Comparison of ENCODE assay signal across 14 cellular contexts in the genomic region with DNA sequence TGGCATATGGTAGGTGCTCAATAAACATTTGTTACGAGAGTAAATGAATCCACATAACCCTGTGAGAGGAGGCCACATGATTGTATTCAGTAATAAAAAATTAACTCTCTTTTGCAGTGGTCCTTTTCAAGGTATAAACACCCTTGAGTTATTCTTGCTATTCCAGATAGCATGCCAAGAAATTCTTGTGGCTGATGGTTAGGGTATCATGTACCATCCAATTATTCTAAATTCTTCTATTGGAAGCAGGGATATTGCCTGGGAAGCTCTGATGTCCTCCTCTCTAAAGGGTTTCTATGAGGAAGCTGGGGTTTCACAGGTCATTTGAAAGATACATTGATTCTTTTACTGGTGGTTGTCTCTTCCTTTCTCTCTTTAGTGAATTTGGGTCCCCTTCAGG. TPM values are rescaled to one million over a fixed set of nuclear protein-coding genes. Genes with fewer than 3 reads are reported as not detected.
DNase-seq lines count a peak whose midpoint lies in the region; ATAC-seq and TF ChIP-seq lines count a peak whose summit lies in the region.
"Had no signal": no experiment of that assay in that cellular context is flagged by ENCODE, and none has a peak within 500 bp of the region (broad histone marks: within the 10 kb centered on the region; RNA-seq: fewer than 3 reads in every experiment).

No MANE protein-coding gene starts in this region.

- no peak overlapping the region for H3K9ac ChIP-seq in SK-N-SH

- WGBS in SK-N-SH (ENCODE audit: low lambda C conversion rate) = 87% methylated on average over 1 of the region's 1 CpG

- H3K27me3 ChIP-seq in SK-N-SH (ENCODE audit: insufficient read depth) (no peaks in the 10 kb centered on the region), vagina (no peaks in the 10 kb centered on the region)
- H3K27me3 ChIP-seq: BE2C had no signal

- intact Hi-C loops in vagina (cut with DNase I) = no loop called here

- H4K20me1 ChIP-seq in SK-N-SH (ENCODE audit: insufficient read depth) = no peaks in the 10 kb centered on the region

- TF ChIP-seq CTCF in SK-N-SH (IDR thresholded peaks at IDR 0.05) = no peak
- no peak for TF ChIP-seq CTCF in astrocyte of the cerebellum (IDR thresholded peaks at IDR 0.05; ENCODE audit: low read depth, low read length, missing control alignments)
- TF ChIP-seq CTCF in mesothelial cell of epicardium (IDR thresholded peaks at IDR 0.05; ENCODE audit: unreplicated experiment) = no peak
- TF ChIP-seq CTCF in type B pancreatic cell (conservative IDR thresholded peaks at IDR 0.05) = no peak
- TF ChIP-seq CTCF in vagina (IDR thresholded peaks at IDR 0.05) = no peak

- H3K4me1 ChIP-seq in SK-N-SH (ENCODE audit: control insufficient read depth in 1 of 2, insufficient read depth in 2 of 2, low read depth in 1 of 2, low read length in 1 of 2) (peaks cover 5 to 9% of the 10 kb centered on the region in 2 experiments; a peak in 3 of 4 replicates), vagina (no peaks in the 10 kb centered on the region)
- H3K4me1 ChIP-seq: A549 had no signal

- peak overlapping the region; percentile 32 for H3K27ac Mint-ChIP-seq in mesothelial cell of epicardium
- H3K27ac Mint-ChIP-seq in type B pancreatic cell = peak overlapping the region; percentile 5
- H3K27ac Mint-ChIP-seq: CD4-positive, alpha-beta memory T cell; GM23338 had no signal

- ATAC-seq in GM19324 (IDR thresholded peaks at IDR 0.05; ENCODE audit: low FRiP score, unreplicated experiment) = no peak
- ATAC-seq: A549, GM12878, GM23338 had no signal

- H3F3A ChIP-seq in SK-N-SH (replicated peaks; ENCODE audit: insufficient read depth) = peaks cover 8% of the 10 kb centered on the region

- no peaks in the 10 kb centered on the region for H3K79me2 ChIP-seq in SK-N-SH (ENCODE audit: insufficient read depth)

- H3K9me3 ChIP-seq in SK-N-SH (no peaks in the 10 kb centered on the region), vagina (no peaks in the 10 kb centered on the region)
- H3K9me3 ChIP-seq: A549, BE2C had no signal

- H3K4me2 ChIP-seq in SK-N-SH = no peak overlapping the region
- H3K4me2 ChIP-seq: A549, GM23338 had no signal

- H3K9me3 Mint-ChIP-seq in mesothelial cell of epicardium = no peaks in the 10 kb centered on the region
- H3K9me3 Mint-ChIP-seq in type B pancreatic cell = no peaks in the 10 kb centered on the region
- H3K9me3 Mint-ChIP-seq: GM23338 had no signal

- H3K36me3 Mint-ChIP-seq in mesothelial cell of epicardium (no peaks in the 10 kb centered on the region), type B pancreatic cell (no peaks in the 10 kb centered on the region)
- H3K36me3 Mint-ChIP-seq: CD4-positive, alpha-beta memory T cell had no signal

- H3K9me2 ChIP-seq in SK-N-SH = no peaks in the 10 kb centered on the region

- CTCF ChIA-PET in SK-N-SH (lab: Yijun Ruan, JAX) = interaction anchor here (1.3 to 2.7 kb wide), 2 partner anchors 8 to 10 kb away, joined by 6 to 9 read pairs; partner anchors contain the start of gene AKAP6

- no peak for TF ChIP-seq POLR2A in vagina (IDR thresholded peaks at IDR 0.05)

- DNase-seq in SK-N-SH (no peak), astrocyte of the cerebellum (ENCODE audit: low read depth) (peak; percentile 12), mesothelial cell of epicardium (ENCODE audit: low spot score in 2 of 2, unreplicated experiment in 2 of 2) (no peak), type B pancreatic cell (ENCODE audit: extremely low spot score, unreplicated experiment) (no peak), vagina (ENCODE audit: extremely low spot score in 2 of 2) (no peak)
- DNase-seq: BE2C; CD4-positive, alpha-beta memory T cell; DMS79; H7 had no signal

- H3K27me3 Mint-ChIP-seq in mesothelial cell of epicardium (ENCODE audit: low read depth) (no peaks in the 10 kb centered on the region), type B pancreatic cell (no peaks in the 10 kb centered on the region)
- H3K27me3 Mint-ChIP-seq: CD4-positive, alpha-beta memory T cell had no signal

- TF ChIP-seq RAD21 in SK-N-SH (IDR thresholded peaks at IDR 0.05; ENCODE audit: low read length) = no peak

- POLR2A ChIA-PET in SK-N-SH (lab: Yijun Ruan, JAX) = no interaction called here

- no peak overlapping the region for H2AFZ ChIP-seq in SK-N-SH (ENCODE audit: low read depth)
- H2AFZ ChIP-seq: GM23338 had no signal

- no peak for TF ChIP-seq EP300 in SK-N-SH (IDR thresholded peaks at IDR 0.05; ENCODE audit: borderline replicate concordance in 1 of 2, low read depth in 1 of 2, low read length in 1 of 2)

- peaks cover 17% of the 10 kb centered on the region for H3K4me1 Mint-ChIP-seq in mesothelial cell of epicardium
- peaks cover 11% of the 10 kb centered on the region for H3K4me1 Mint-ChIP-seq in type B pancreatic cell (ENCODE audit: unreplicated experiment)
- H3K4me1 Mint-ChIP-seq: CD4-positive, alpha-beta memory T cell had no signal

- H3K4me3 ChIP-seq in SK-N-SH (ENCODE audit: low read depth in 2 of 2, low read length in 1 of 2) = no peak overlapping the region
- no peak overlapping the region for H3K4me3 ChIP-seq in astrocyte of the cerebellum (ENCODE audit: low read depth, low read length)
- H3K4me3 ChIP-seq in vagina = no peak overlapping the region
- H3K4me3 ChIP-seq: A549, GM12878, GM23338 had no signal

- H3K27ac ChIP-seq in SK-N-SH (ENCODE audit: low read depth in 2 of 2, low read length in 1 of 2) = peak overlapping the region in 1 of 2 experiments; percentile 34; a peak in 1 of 4 replicates
- H3K27ac ChIP-seq in vagina = no peak overlapping the region
- H3K27ac ChIP-seq: A549, C4-2B had no signal

- H3K36me3 ChIP-seq in SK-N-SH (replicated peaks in 1 of 2; ENCODE audit: control insufficient read depth in 1 of 2, insufficient read depth in 2 of 2, low read length in 1 of 2) (peaks cover 0 to 2% of the 10 kb centered on the region in 2 experiments), vagina (no peaks in the 10 kb centered on the region)
- H3K36me3 ChIP-seq: BE2C had no signal

- no peak overlapping the region for H3K4me3 Mint-ChIP-seq in mesothelial cell of epicardium
- no peak overlapping the region for H3K4me3 Mint-ChIP-seq in type B pancreatic cell
- H3K4me3 Mint-ChIP-seq: CD4-positive, alpha-beta memory T cell; GM23338 had no signal

- in situ Hi-C loops in astrocyte of the cerebellum (cut with HindIII; ENCODE audit: low sequenced_read_pairs) = no loop called here

TF ChIP-seq in SK-N-SH, 30 proteins besides CTCF, POLR2A, EP300 and RAD21:
- TF ChIP-seq NFIC (IDR thresholded peaks at IDR 0.05; ENCODE audit: borderline replicate concordance) (peak; percentile 9; the same call in 1 of the 2 replicates), SIN3A (IDR thresholded peaks at IDR 0.05; ENCODE audit: borderline replicate concordance, low read depth, low read length) (no peak)

RNA-seq across cellular contexts. Expression of gene AKAP6, which starts 10.1 kb away (rescaled TPM):
- 1.7 and 4.1 TPM in 2 replicates for polyA plus RNA-seq in SK-N-SH (2012; rRNA removed)
- polyA plus RNA-seq in SK-N-SH (2012; cell fraction: cytosol; rRNA removed) = 3.3 TPM in 2 replicates
- 4.3 and 5.7 TPM in 2 replicates for polyA plus RNA-seq in SK-N-SH (2012; cell fraction: nucleus; rRNA removed)
- total RNA-seq in mesothelial cell of epicardium (7.3 to 8.5 TPM (median 7.8 TPM) in 3 replicates), type B pancreatic cell (ENCODE audit: low replicate concordance) (4.7 and 5.5 TPM in 2 replicates), vagina (3.9 TPM)
